Comparison of ENCODE assay signal across 1 cellular context in genomic region chr3:159797771-159798170, GRCh38.
TF ChIP-seq lines count a peak whose summit lies in the region.

No MANE protein-coding gene starts in this region.

TF ChIP-seq in endothelial cell of umbilical vein, 7 proteins besides CTCF, POLR2A, EP300 and RAD21:
- TF ChIP-seq JUN (IDR thresholded peaks at IDR 0.05; ENCODE audit: borderline replicate concordance, insufficient read depth, insufficient read length, low read depth) (no peak), FOS (IDR thresholded peaks at IDR 0.05; ENCODE audit: borderline replicate concordance, insufficient read depth, low read length) (no peak), EZH2 (IDR thresholded peaks at IDR 0.05; ENCODE audit: borderline replicate concordance, low read depth, low read length, severe bottlenecking) (no peak)
- TF ChIP-seq, protein P1, sequence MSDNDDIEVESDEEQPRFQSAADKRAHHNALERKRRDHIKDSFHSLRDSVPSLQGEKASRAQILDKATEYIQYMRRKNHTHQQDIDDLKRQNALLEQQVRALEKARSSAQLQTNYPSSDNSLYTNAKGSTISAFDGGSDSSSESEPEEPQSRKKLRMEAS (IDR thresholded peaks at IDR 0.05; ENCODE audit: insufficient read depth, insufficient read length): no peak
